ENCODE assay signal across 1 cellular context in genomic region chr22:46052801-46053562, GRCh38.
TF ChIP-seq lines count a peak whose summit lies in the region.

No MANE protein-coding gene starts in this region.

TF ChIP-seq in HEK293, 187 proteins besides CTCF, POLR2A, EP300 and RAD21 (continued from another document and continues in another):
- TF ChIP-seq ZNF398 (tag by site-specific recombination; IDR thresholded peaks at IDR 0.05) (peak; percentile 45), ZNF140 (tag by site-specific recombination; IDR thresholded peaks at IDR 0.05) (no peak), ZNF654 (tag by site-specific recombination; IDR thresholded peaks at IDR 0.05; ENCODE audit: low read depth) (no peak), YY1 (tag by site-specific recombination; IDR thresholded peaks at IDR 0.05) (0 out of 2 replicates have a peak, but pooled peaks have one; percentile 10), ZNF37A (tag by site-specific recombination; IDR thresholded peaks at IDR 0.05) (no peak), ZNF785 (tag by site-specific recombination; IDR thresholded peaks at IDR 0.05) (no peak), ZBTB6 (tag by site-specific recombination; IDR thresholded peaks at IDR 0.05) (peak; percentile 45), ZNF629 (tag by site-specific recombination; IDR thresholded peaks at IDR 0.05) (no peak; the same call in 1 of the 2 replicates), HOXD13 (CRISPR knock-in tag; IDR thresholded peaks at IDR 0.05; ENCODE audit: borderline replicate concordance) (no peak), ZNF280D (tag by site-specific recombination; IDR thresholded peaks at IDR 0.05) (no peak), ZNF324 (tag by site-specific recombination; IDR thresholded peaks at IDR 0.05) (no peak), KLF8 (tag by site-specific recombination; IDR thresholded peaks at IDR 0.05) (no peak), ZNF239 (tag by site-specific recombination; IDR thresholded peaks at IDR 0.05) (no peak), ZNF10 (tag by site-specific recombination; IDR thresholded peaks at IDR 0.05) (no peak), ZNF26 (tag by site-specific recombination; IDR thresholded peaks at IDR 0.05) (no peak), ZNF830 (tag by site-specific recombination; IDR thresholded peaks at IDR 0.05; ENCODE audit: low read depth) (no peak), ZNF174 (tag by site-specific recombination; IDR thresholded peaks at IDR 0.05) (no peak), ZNF488 (tag by site-specific recombination; IDR thresholded peaks at IDR 0.05) (no peak), SP3 (tag by site-specific recombination; IDR thresholded peaks at IDR 0.05) (peak; percentile 47; the same call in 1 of the 2 replicates), ZNF639 (tag by site-specific recombination; IDR thresholded peaks at IDR 0.05) (no peak), GLIS1 (tag by site-specific recombination; IDR thresholded peaks at IDR 0.05) (no peak), ZNF660 (tag by site-specific recombination; IDR thresholded peaks at IDR 0.05) (no peak), TSHZ1 (tag by site-specific recombination; IDR thresholded peaks at IDR 0.05; ENCODE audit: borderline replicate concordance) (no peak), HIC1 (tag by site-specific recombination; IDR thresholded peaks at IDR 0.05) (no peak; the same call in none of the 2 replicates), GLI2 (tag by site-specific recombination; IDR thresholded peaks at IDR 0.05; ENCODE audit: borderline replicate concordance, low read depth) (no peak; the same call in 1 of the 2 replicates), ZNF692 (tag by site-specific recombination; IDR thresholded peaks at IDR 0.05) (0 out of 2 replicates have a peak, but pooled peaks have one; percentile 19), PRDM1 (tag by site-specific recombination; IDR thresholded peaks at IDR 0.05) (no peak), ZNF19 (tag by site-specific recombination; IDR thresholded peaks at IDR 0.05; ENCODE audit: low read depth) (no peak), ZNF610 (tag by site-specific recombination; IDR thresholded peaks at IDR 0.05; ENCODE audit: borderline replicate concordance) (no peak), ZNF529 (tag by site-specific recombination; IDR thresholded peaks at IDR 0.05; ENCODE audit: insufficient replicate concordance) (no peak), ZNF416 (tag by site-specific recombination; IDR thresholded peaks at IDR 0.05) (no peak), ZNF501 (tag by site-specific recombination; IDR thresholded peaks at IDR 0.05) (no peak), ZNF560 (tag by site-specific recombination; IDR thresholded peaks at IDR 0.05; ENCODE audit: borderline replicate concordance) (no peak), BCL11A (tag by site-specific recombination; IDR thresholded peaks at IDR 0.05; ENCODE audit: low read depth) (no peak), ZNF670 (tag by site-specific recombination; IDR thresholded peaks at IDR 0.05; ENCODE audit: low read depth) (no peak), ZNF138 (tag by site-specific recombination; IDR thresholded peaks at IDR 0.05; ENCODE audit: borderline replicate concordance) (no peak), ZSCAN16 (tag by site-specific recombination; IDR thresholded peaks at IDR 0.05) (no peak), KLF9 (tag by site-specific recombination; IDR thresholded peaks at IDR 0.05; ENCODE audit: low read depth) (no peak), ZNF544 (tag by site-specific recombination; IDR thresholded peaks at IDR 0.05) (no peak), YY2 (tag by site-specific recombination; IDR thresholded peaks at IDR 0.05) (no peak), ZNF76 (tag by site-specific recombination; IDR thresholded peaks at IDR 0.05; ENCODE audit: borderline replicate concordance, low read depth) (no peak), ZNF792 (tag by site-specific recombination; IDR thresholded peaks at IDR 0.05) (no peak), ZNF48 (tag by site-specific recombination; IDR thresholded peaks at IDR 0.05) (no peak), TRIM28 (IDR thresholded peaks at IDR 0.05; ENCODE audit: borderline replicate concordance, low read length) (0 out of 2 replicates have a peak, but pooled peaks have one; percentile 18), ZNF202 (tag by site-specific recombination; IDR thresholded peaks at IDR 0.05; ENCODE audit: borderline replicate concordance) (no peak), ZBTB21 (tag by site-specific recombination; IDR thresholded peaks at IDR 0.05) (no peak), ZNF214 (tag by site-specific recombination; IDR thresholded peaks at IDR 0.05; ENCODE audit: borderline replicate concordance) (no peak), ZNF24 (tag by site-specific recombination; IDR thresholded peaks at IDR 0.05) (no peak), KLF7 (tag by site-specific recombination; IDR thresholded peaks at IDR 0.05; ENCODE audit: borderline replicate concordance) (no peak)
